In the genomic region with DNA sequence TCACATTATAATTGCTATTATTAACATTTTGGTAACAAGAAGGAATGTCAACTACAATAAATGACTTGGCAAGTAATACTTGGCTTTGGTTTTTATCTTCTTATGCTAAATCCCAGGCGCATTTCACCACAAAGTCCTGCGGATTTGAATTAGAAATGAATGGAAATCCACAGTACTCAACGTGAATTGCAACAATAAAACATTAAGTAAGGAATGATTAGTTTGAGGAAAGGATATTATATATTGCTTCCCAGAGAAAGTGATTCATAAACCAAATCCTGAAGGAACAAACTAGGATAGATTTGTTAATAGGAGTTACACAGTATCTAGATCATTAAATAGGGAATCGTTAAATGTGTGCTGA, we compare ENCODE assay signal across 31 cellular contexts.
"Had no signal": no experiment of that assay in that cellular context is flagged by ENCODE, and none has a peak within 500 bp of the region (broad histone marks: within the 10 kb centered on the region; RNA-seq: fewer than 3 reads in every experiment).

No MANE protein-coding gene starts in this region.

- H3K27me3 Mint-ChIP-seq: activated CD4-positive, alpha-beta memory T cell treated with anti-CD3 and anti-CD28 coated beads for 36 hours; activated CD4-positive, alpha-beta T cell treated with anti-CD3 and anti-CD28 coated beads for 36 hours; activated CD4-positive, alpha-beta T cell treated with anti-CD3 and anti-CD28 coated beads, Interleukin-2, amount 10 ng/mL, durations not matched to agents 24 days and 14 days; activated CD8-positive, alpha-beta memory T cell treated with anti-CD3 and anti-CD28 coated beads, Interleukin-2, amount 10 ng/mL, durations not matched to agents 7 days and 5 days; activated naive CD4-positive, alpha-beta T cell treated with anti-CD3 and anti-CD28 coated beads, Interleukin-2, amount 50 U/mL, for 24 hours; activated naive CD8-positive, alpha-beta T cell treated with anti-CD3 and anti-CD28 coated beads for 36 hours; activated naive CD8-positive, alpha-beta T cell treated with anti-CD3 and anti-CD28 coated beads, Interleukin-2, amount 50 U/mL, for 24 hours; T-helper 17 cell had no signal

- ATAC-seq: activated CD4-positive, alpha-beta T cell treated with anti-CD3 and anti-CD28 coated beads for 36 hours; activated CD8-positive, alpha-beta memory T cell treated with anti-CD3 and anti-CD28 coated beads, Interleukin-2, amount 10 ng/mL, durations not matched to agents 7 days and 5 days; activated CD8-positive, alpha-beta T cell treated with anti-CD3 and anti-CD28 coated beads, Interleukin-2, amount 10 ng/mL, durations not matched to agents 7 days and 5 days; activated naive CD8-positive, alpha-beta T cell treated with anti-CD3 and anti-CD28 coated beads, Interleukin-2, amount 50 U/mL, for 24 hours; body of pancreas; gastroesophageal sphincter; T-helper 17 cell had no signal

- H3K36me3 Mint-ChIP-seq: activated CD4-positive, alpha-beta memory T cell treated with anti-CD3 and anti-CD28 coated beads for 36 hours; activated CD8-positive, alpha-beta memory T cell treated with anti-CD3 and anti-CD28 coated beads, Interleukin-2, amount 10 ng/mL, durations not matched to agents 7 days and 5 days; activated naive CD4-positive, alpha-beta T cell treated with anti-CD3 and anti-CD28 coated beads, Interleukin-2, amount 50 U/mL, for 24 hours; activated naive CD8-positive, alpha-beta T cell treated with anti-CD3 and anti-CD28 coated beads for 36 hours had no signal

- H3K4me3 Mint-ChIP-seq: activated CD4-positive, alpha-beta memory T cell treated with anti-CD3 and anti-CD28 coated beads for 36 hours; activated CD4-positive, alpha-beta T cell treated with anti-CD3 and anti-CD28 coated beads for 36 hours; activated CD4-positive, alpha-beta T cell treated with anti-CD3 and anti-CD28 coated beads, Interleukin-2, amount 10 ng/mL, durations not matched to agents 24 days and 14 days; activated CD8-positive, alpha-beta memory T cell treated with anti-CD3 and anti-CD28 coated beads, Interleukin-2, amount 10 ng/mL, durations not matched to agents 7 days and 5 days; activated CD8-positive, alpha-beta T cell treated with anti-CD3 and anti-CD28 coated beads, Interleukin-2, amount 10 ng/mL, durations not matched to agents 7 days and 5 days; activated naive CD4-positive, alpha-beta T cell treated with anti-CD3 and anti-CD28 coated beads for 36 hours; activated naive CD4-positive, alpha-beta T cell treated with anti-CD3 and anti-CD28 coated beads, Interleukin-2, amount 50 U/mL, for 24 hours; activated naive CD8-positive, alpha-beta T cell treated with anti-CD3 and anti-CD28 coated beads for 36 hours; activated naive CD8-positive, alpha-beta T cell treated with anti-CD3 and anti-CD28 coated beads, Interleukin-2, amount 50 U/mL, for 24 hours; activated T-helper 1 cell treated with anti-CD3 and anti-CD28 coated beads, Interleukin-12 subunit alpha, Interleukin-12 subunit beta, Interleukin-2, Interleukin-4 antibody, amounts not matched to agents 30 ng/mL and 10 ng/mL and 1 ng/mL, durations not matched to agents 14 hours and 24 hours and 36 hours; T-helper 17 cell; T-helper 2 cell treated with Interferon-gamma antibody and Interleukin-4, amounts not matched to agents 5 μg/mL and 100 μg/mL, for 36 hours had no signal

- DNase-seq: activated CD4-positive, alpha-beta memory T cell treated with anti-CD3 and anti-CD28 coated beads for 36 hours; activated CD4-positive, alpha-beta T cell treated with anti-CD3 and anti-CD28 coated beads for 36 hours; activated CD4-positive, alpha-beta T cell treated with anti-CD3 and anti-CD28 coated beads, Interleukin-2, amount 10 ng/mL, durations not matched to agents 24 days and 14 days; activated CD4-positive, CD25-positive, alpha-beta regulatory T cell; activated CD4-positive, CD25-positive, alpha-beta regulatory T cell treated with anti-CD3 and anti-CD28 coated beads, Interleukin-2, amount 50 U/mL, for 72 hours; activated CD8-positive, alpha-beta memory T cell treated with anti-CD3 and anti-CD28 coated beads, Interleukin-2, amount 10 ng/mL, durations not matched to agents 7 days and 5 days; activated CD8-positive, alpha-beta memory T cell treated with anti-CD3 and anti-CD28 coated beads, Interleukin-2, amount 50 U/mL, for 4 hours; activated CD8-positive, alpha-beta T cell treated with anti-CD3 and anti-CD28 coated beads, Interleukin-2, amount 10 ng/mL, durations not matched to agents 7 days and 5 days; activated effector memory CD4-positive, alpha-beta T cell treated with anti-CD3 and anti-CD28 coated beads, Interleukin-2, amount 50 U/mL, for 16 hours; activated naive CD4-positive, alpha-beta T cell treated with anti-CD3 and anti-CD28 coated beads for 36 hours; activated naive CD8-positive, alpha-beta T cell treated with anti-CD3 and anti-CD28 coated beads for 36 hours; activated naive CD8-positive, alpha-beta T cell treated with anti-CD3 and anti-CD28 coated beads, Interleukin-2, amount 50 U/mL, for 24 hours; activated T-cell treated with anti-CD3 and anti-CD28 coated beads, Interleukin-2, amount 50 U/mL, for 1 hour; activated T-cell treated with anti-CD3 and anti-CD28 coated beads, Interleukin-2, amount 50 U/mL, for 48 hours; adrenal gland; amygdala; aorta; body of pancreas; caudate nucleus; effector CD8-positive, alpha-beta T cell; esophagus squamous epithelium; foreskin melanocyte; T-helper 1 cell; T-helper 17 cell; T1000; WERI-Rb-1 had no signal

- H3K27ac Mint-ChIP-seq: activated CD4-positive, alpha-beta memory T cell treated with anti-CD3 and anti-CD28 coated beads for 36 hours; activated CD4-positive, alpha-beta T cell treated with anti-CD3 and anti-CD28 coated beads for 36 hours; activated CD4-positive, alpha-beta T cell treated with anti-CD3 and anti-CD28 coated beads, Interleukin-2, amount 10 ng/mL, durations not matched to agents 24 days and 14 days; activated CD8-positive, alpha-beta memory T cell treated with anti-CD3 and anti-CD28 coated beads, Interleukin-2, amount 10 ng/mL, durations not matched to agents 7 days and 5 days; activated CD8-positive, alpha-beta T cell treated with anti-CD3 and anti-CD28 coated beads, Interleukin-2, amount 10 ng/mL, durations not matched to agents 7 days and 5 days; activated naive CD4-positive, alpha-beta T cell treated with anti-CD3 and anti-CD28 coated beads for 36 hours; activated naive CD4-positive, alpha-beta T cell treated with anti-CD3 and anti-CD28 coated beads, Interleukin-2, amount 50 U/mL, for 24 hours; activated naive CD8-positive, alpha-beta T cell treated with anti-CD3 and anti-CD28 coated beads for 36 hours; activated naive CD8-positive, alpha-beta T cell treated with anti-CD3 and anti-CD28 coated beads, Interleukin-2, amount 50 U/mL, for 24 hours; activated T-helper 1 cell treated with anti-CD3 and anti-CD28 coated beads, Interleukin-12 subunit alpha, Interleukin-12 subunit beta, Interleukin-2, Interleukin-4 antibody, amounts not matched to agents 30 ng/mL and 10 ng/mL and 1 ng/mL, durations not matched to agents 14 hours and 24 hours and 36 hours; activated T-helper 2 cell treated with anti-CD3 and anti-CD28 coated beads, Interferon-gamma antibody, Interleukin-2, Interleukin-4, amounts not matched to agents 10 μg/mL and 5 μg/mL and 100 μg/mL, durations not matched to agents 14 hours and 24 hours and 36 hours; T-helper 17 cell; T-helper 2 cell treated with Interferon-gamma antibody and Interleukin-4, amounts not matched to agents 5 μg/mL and 100 μg/mL, for 36 hours had no signal

- H3K9me3 Mint-ChIP-seq: activated naive CD4-positive, alpha-beta T cell treated with anti-CD3 and anti-CD28 coated beads, Interleukin-2, amount 50 U/mL, for 24 hours had no signal

- H3K4me1 Mint-ChIP-seq: activated CD4-positive, alpha-beta T cell treated with anti-CD3 and anti-CD28 coated beads for 36 hours; activated CD4-positive, alpha-beta T cell treated with anti-CD3 and anti-CD28 coated beads, Interleukin-2, amount 10 ng/mL, durations not matched to agents 24 days and 14 days; activated CD8-positive, alpha-beta memory T cell treated with anti-CD3 and anti-CD28 coated beads, Interleukin-2, amount 10 ng/mL, durations not matched to agents 7 days and 5 days; activated naive CD4-positive, alpha-beta T cell treated with anti-CD3 and anti-CD28 coated beads, Interleukin-2, amount 50 U/mL, for 24 hours; activated naive CD8-positive, alpha-beta T cell treated with anti-CD3 and anti-CD28 coated beads for 36 hours; activated naive CD8-positive, alpha-beta T cell treated with anti-CD3 and anti-CD28 coated beads, Interleukin-2, amount 50 U/mL, for 24 hours; T-helper 17 cell had no signal
